In the genomic region with DNA sequence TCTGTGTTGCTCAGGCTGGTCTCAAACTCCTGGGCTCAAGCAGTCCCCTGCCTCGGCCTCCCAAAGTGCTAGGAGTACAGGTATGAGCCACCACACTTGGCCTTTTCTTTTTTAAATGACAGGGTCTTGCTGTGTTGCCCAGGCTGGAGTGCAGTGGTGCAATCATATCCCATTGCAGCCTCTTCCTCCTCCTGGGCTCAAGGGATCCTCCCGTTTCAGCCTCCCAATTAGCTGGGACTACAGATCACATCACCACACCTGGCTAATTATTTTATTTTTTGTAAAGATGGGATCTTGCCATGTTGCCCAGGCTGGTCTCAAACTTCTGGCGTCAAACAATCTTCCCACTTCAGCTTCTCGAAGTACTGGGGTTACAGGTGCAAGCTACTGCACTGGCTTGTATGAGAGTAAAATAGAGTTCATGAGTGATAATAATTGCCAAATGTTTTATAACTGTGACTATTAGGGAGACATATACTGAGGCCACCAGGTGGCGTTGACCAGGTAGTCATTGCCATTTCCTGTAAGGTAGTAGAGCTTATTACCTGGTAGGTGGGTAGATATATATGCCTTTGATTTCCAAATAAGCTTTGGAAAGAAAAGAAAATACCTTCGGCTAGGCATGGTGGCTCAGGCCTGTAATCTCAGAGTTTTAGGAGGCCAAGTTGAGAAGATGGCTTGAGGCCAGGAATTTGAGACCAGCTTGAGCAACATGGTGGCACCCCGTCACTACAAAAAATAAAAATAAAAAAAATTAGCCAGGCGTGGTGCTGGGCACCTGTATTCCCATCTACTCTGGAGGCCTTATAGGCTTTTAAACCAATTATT, we compare ENCODE assay signal across 8 cellular contexts. TPM values are rescaled to one million over a fixed set of nuclear protein-coding genes. Genes with fewer than 3 reads are reported as not detected.
DNase-seq lines count a peak whose midpoint lies in the region; ATAC-seq and TF ChIP-seq lines count a peak whose summit lies in the region.

No MANE protein-coding gene starts in this region.

- ATAC-seq in HG03571 (IDR thresholded peaks at IDR 0.05; ENCODE audit: unreplicated experiment) (peak; percentile 20), upper lobe of right lung (peak; percentile 7), HG03139 (IDR thresholded peaks at IDR 0.05; ENCODE audit: unreplicated experiment) (no peak), omental fat pad (ENCODE audit: low FRiP score) (no peak)

- dilution Hi-C loops in mammary epithelial cell (cut with HindIII; ENCODE audit: low sequenced_read_pairs) = no loop called here

- TF ChIP-seq CTCF in mammary epithelial cell (conservative IDR thresholded peaks at IDR 0.05 in 1 of 2, IDR thresholded peaks at IDR 0.05 in 1 of 2; ENCODE audit: extremely low read depth in 1 of 2, insufficient read depth in 1 of 2, low read depth in 1 of 2, low read length in 2 of 2) (peak; percentile 58 to 63), upper lobe of right lung (IDR thresholded peaks at IDR 0.05) (peak; percentile 27), omental fat pad (IDR thresholded peaks at IDR 0.05) (no peak)

- H3K4me2 ChIP-seq in mammary epithelial cell (ENCODE audit: insufficient read depth, low read depth, low read length) = no peak overlapping the region

- in situ Hi-C loops in mammary epithelial cell (cut with MboI; ENCODE audit: low sequenced_read_pairs in 2 of 2) = no loop called here

- H3K27me3 Mint-ChIP-seq in activated naive CD4-positive, alpha-beta T cell treated with anti-CD3 and anti-CD28 coated beads for 36 hours (ENCODE audit: low read depth) = no peaks in the 10 kb centered on the region

- H3K9ac ChIP-seq in mammary epithelial cell (ENCODE audit: insufficient read depth, low read length) = no peak overlapping the region

- no TSS peak for BruUV-seq in mammary epithelial cell (replicated peaks; lab: Mats Ljungman, UMichigan)

- H2AFZ ChIP-seq in mammary epithelial cell (ENCODE audit: low read depth, low read length) = no peak overlapping the region

- H3K27ac Mint-ChIP-seq in activated naive CD4-positive, alpha-beta T cell treated with anti-CD3 and anti-CD28 coated beads for 36 hours = no peak overlapping the region

- H3K27me3 ChIP-seq in mammary epithelial cell (ENCODE audit: insufficient read depth, low read length) (no peaks in the 10 kb centered on the region), upper lobe of right lung (no peaks in the 10 kb centered on the region)

- H3K36me3 Mint-ChIP-seq in activated naive CD4-positive, alpha-beta T cell treated with anti-CD3 and anti-CD28 coated beads for 36 hours (ENCODE audit: low read depth) = peaks cover 24% of the 10 kb centered on the region

- H3K4me1 Mint-ChIP-seq in activated naive CD4-positive, alpha-beta T cell treated with anti-CD3 and anti-CD28 coated beads for 36 hours (ENCODE audit: low read depth) = peaks cover 57% of the 10 kb centered on the region

- no peaks in the 10 kb centered on the region for H4K20me1 ChIP-seq in mammary epithelial cell (ENCODE audit: insufficient read depth, low read length)

- H3K4me3 Mint-ChIP-seq in activated naive CD4-positive, alpha-beta T cell treated with anti-CD3 and anti-CD28 coated beads for 36 hours = no peak overlapping the region

- peak; percentile 45 for DNase-seq in activated naive CD4-positive, alpha-beta T cell treated with anti-CD3 and anti-CD28 coated beads for 36 hours
- DNase-seq in activated naive CD4-positive, alpha-beta T cell (lab: John Stamatoyannopoulos, UW) = no peak
- DNase-seq in mammary epithelial cell = peak; percentile 22
- no peak for DNase-seq in upper lobe of right lung
- DNase-seq in NCI-H1048 (lab: John Stamatoyannopoulos, UW) = no peak
- DNase-seq in omental fat pad (ENCODE audit: low spot score) = no peak

- H3K79me2 ChIP-seq in mammary epithelial cell (ENCODE audit: insufficient read depth, low read length) = peaks cover 85% of the 10 kb centered on the region

- WGBS in mammary epithelial cell (ENCODE audit: low coverage, missing lambda C conversion rate) = 74% methylated on average over 8 of the region's 8 CpGs

- CTCF ChIA-PET in activated naive CD4-positive, alpha-beta T cell treated with anti-CD3 and anti-CD28 coated beads for 36 hours (lab: Charles Lee) = interaction anchor here (0.6 to 4.0 kb wide), 12 partner anchors 10 to 795 kb away, joined by 3 to 15 read pairs (median 4); no protein-coding TSS in a partner anchor
- CTCF ChIA-PET in mammary epithelial cell (lab: Charles Lee; ENCODE audit: low non-redundant PET) = interaction anchor here (0.5 to 0.7 kb wide), 3 partner anchors 17 to 991 kb away, joined by 3 to 6 read pairs (median 4); no protein-coding TSS in a partner anchor

- H3K36me3 ChIP-seq in mammary epithelial cell (ENCODE audit: insufficient read depth, low read length) (no peaks in the 10 kb centered on the region), upper lobe of right lung (peaks cover 11% of the 10 kb centered on the region)

- H3K4me1 ChIP-seq in mammary epithelial cell (ENCODE audit: insufficient read depth, low read length) = peaks cover 27% of the 10 kb centered on the region
- H3K4me1 ChIP-seq in upper lobe of right lung = peaks cover 37% of the 10 kb centered on the region

- H3K9me3 ChIP-seq in mammary epithelial cell (replicated peaks; ENCODE audit: insufficient read depth, low read length) = no peaks in the 10 kb centered on the region
- H3K9me3 ChIP-seq in upper lobe of right lung = no peaks in the 10 kb centered on the region

- H3K9me3 Mint-ChIP-seq in activated naive CD4-positive, alpha-beta T cell treated with anti-CD3 and anti-CD28 coated beads for 36 hours = no peaks in the 10 kb centered on the region

- no peak overlapping the region for H3K27ac ChIP-seq in mammary epithelial cell (ENCODE audit: insufficient read depth, low read depth, low read length)
- H3K27ac ChIP-seq in upper lobe of right lung = no peak overlapping the region

- intact Hi-C loops in activated naive CD4-positive, alpha-beta T cell treated with anti-CD3 and anti-CD28 coated beads for 36 hours (cut with micrococcal nuclease) = loop anchor here (5.0 kb wide), 1 partner anchor 942 kb away; the partner anchor contains the start of gene POU2AF1
- intact Hi-C loops in mammary epithelial cell (cut with micrococcal nuclease) (loop anchor here (2.0 kb wide), 1 partner anchor 1012 kb away; no protein-coding TSS in a partner anchor), upper lobe of right lung (cut with DNase I) (no loop called here)

- H3K4me3 ChIP-seq in mammary epithelial cell (replicated peaks in 1 of 3; ENCODE audit: insufficient read depth in 1 of 3, low read depth in 2 of 3, low read length in 3 of 3) = no peak overlapping the region
- no peak overlapping the region for H3K4me3 ChIP-seq in upper lobe of right lung

RNA-seq across cellular contexts. Expression of gene FDX1, which starts 5.4 kb away (rescaled TPM):
- total RNA-seq in activated naive CD4-positive, alpha-beta T cell treated with anti-CD3 and anti-CD28 coated beads for 36 hours = 10 to 100 TPM; 12.3 to 13.4 TPM
- total RNA-seq in mammary epithelial cell = 10 to 100 TPM in 1 of 2 donors, 1 to 10 TPM in 1; 8.0 to 13.3 TPM
- polyA plus RNA-seq in mammary epithelial cell = 6.8 TPM
- 0.26 TPM for polyA minus RNA-seq in mammary epithelial cell
- total RNA-seq in upper lobe of right lung = 21.6 TPM
- total RNA-seq in omental fat pad = 10 to 100 TPM; 10.7 to 20.9 (median 11.9) TPM

Comparison
In these comparisons a context has a peak if more than half of its experiments do, and no peak if none do; other contexts are left out.
1. DNase-seq: peak in activated naive CD4-positive, alpha-beta T cell treated with anti-CD3 and anti-CD28 coated beads for 36 hours (single experiment) and mammary epithelial cell (single experiment); none in activated naive CD4-positive, alpha-beta T cell (0 of 4), upper lobe of right lung (single experiment), NCI-H1048 (single experiment) and omental fat pad (single experiment).
2. ATAC-seq: peak in HG03571 (single experiment) and upper lobe of right lung (single experiment); none in HG03139 (single experiment) and omental fat pad (single experiment).
3. CTCF ChIP-seq: peak in mammary epithelial cell (2 of 2) and upper lobe of right lung (single experiment); none in omental fat pad (0 of 3).